In the genomic region with DNA sequence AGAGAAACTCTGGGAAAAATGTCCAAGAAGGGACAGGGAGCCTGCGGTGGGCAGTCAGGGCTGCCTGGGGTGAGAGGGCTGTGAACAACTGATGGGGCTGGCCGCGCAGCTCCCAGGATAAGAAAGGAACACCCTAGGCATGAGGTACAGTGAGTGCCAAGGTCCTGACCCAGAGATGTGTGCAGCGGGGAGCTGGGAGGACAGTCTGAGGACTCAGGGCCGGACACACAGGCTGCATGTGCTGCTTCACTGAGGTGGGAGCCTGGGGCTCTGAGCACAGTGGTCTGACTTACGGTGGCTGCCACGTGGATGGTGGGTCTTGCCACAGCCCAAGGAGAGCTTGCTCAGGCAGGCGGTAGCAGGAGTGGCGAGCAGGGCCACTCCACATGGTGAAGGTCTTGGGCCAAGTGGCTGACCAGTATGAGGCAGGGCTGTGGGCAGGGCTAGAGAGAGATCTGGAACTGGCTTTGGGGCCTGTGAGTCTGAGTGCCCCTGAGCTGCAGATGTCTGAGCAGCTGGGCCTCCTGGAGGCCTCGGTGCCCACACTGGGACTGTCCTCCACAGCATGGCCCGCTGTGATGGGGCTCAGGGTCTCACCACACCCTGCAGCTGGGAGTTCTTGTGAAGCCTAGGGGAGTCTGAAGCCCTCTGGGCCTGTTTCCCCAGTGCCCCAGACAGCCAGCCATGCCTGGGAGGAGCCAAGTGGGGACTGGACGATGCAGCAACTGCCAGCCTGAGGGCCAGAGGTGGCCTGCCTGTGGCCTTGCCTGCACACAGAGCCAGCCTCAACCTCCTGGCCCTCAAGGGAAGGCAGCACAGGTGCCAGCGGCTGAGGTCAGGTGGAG, we compare ENCODE assay signal across 1 cellular context.
TF ChIP-seq lines count a peak whose summit lies in the region.

No MANE protein-coding gene starts in this region.

TF ChIP-seq in H1, 55 proteins besides CTCF, POLR2A, EP300 and RAD21:
- TF ChIP-seq, protein P1, sequence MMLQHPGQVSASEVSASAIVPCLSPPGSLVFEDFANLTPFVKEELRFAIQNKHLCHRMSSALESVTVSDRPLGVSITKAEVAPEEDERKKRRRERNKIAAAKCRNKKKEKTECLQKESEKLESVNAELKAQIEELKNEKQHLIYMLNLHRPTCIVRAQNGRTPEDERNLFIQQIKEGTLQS (IDR thresholded peaks at IDR 0.05; ENCODE audit: insufficient read depth, low read depth, low read length): no peak
- no peak for TF ChIP-seq CBX5 (IDR thresholded peaks at IDR 0.05; ENCODE audit: low read depth, low read length)
- TF ChIP-seq, protein P2, sequence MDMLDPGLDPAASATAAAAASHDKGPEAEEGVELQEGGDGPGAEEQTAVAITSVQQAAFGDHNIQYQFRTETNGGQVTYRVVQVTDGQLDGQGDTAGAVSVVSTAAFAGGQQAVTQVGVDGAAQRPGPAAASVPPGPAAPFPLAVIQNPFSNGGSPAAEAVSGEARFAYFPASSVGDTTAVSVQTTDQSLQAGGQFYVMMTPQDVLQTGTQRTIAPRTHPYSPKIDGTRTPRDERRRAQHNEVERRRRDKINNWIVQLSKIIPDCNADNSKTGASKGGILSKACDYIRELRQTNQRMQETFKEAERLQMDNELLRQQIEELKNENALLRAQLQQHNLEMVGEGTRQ (IDR thresholded peaks at IDR 0.05; ENCODE audit: low read length): no peak
- TF ChIP-seq, protein P3, sequence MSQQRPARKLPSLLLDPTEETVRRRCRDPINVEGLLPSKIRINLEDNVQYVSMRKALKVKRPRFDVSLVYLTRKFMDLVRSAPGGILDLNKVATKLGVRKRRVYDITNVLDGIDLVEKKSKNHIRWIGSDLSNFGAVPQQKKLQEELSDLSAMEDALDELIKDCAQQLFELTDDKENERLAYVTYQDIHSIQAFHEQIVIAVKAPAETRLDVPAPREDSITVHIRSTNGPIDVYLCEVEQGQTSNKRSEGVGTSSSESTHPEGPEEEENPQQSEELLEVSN (IDR thresholded peaks at IDR 0.05): no peak
- TF ChIP-seq, protein P4, sequence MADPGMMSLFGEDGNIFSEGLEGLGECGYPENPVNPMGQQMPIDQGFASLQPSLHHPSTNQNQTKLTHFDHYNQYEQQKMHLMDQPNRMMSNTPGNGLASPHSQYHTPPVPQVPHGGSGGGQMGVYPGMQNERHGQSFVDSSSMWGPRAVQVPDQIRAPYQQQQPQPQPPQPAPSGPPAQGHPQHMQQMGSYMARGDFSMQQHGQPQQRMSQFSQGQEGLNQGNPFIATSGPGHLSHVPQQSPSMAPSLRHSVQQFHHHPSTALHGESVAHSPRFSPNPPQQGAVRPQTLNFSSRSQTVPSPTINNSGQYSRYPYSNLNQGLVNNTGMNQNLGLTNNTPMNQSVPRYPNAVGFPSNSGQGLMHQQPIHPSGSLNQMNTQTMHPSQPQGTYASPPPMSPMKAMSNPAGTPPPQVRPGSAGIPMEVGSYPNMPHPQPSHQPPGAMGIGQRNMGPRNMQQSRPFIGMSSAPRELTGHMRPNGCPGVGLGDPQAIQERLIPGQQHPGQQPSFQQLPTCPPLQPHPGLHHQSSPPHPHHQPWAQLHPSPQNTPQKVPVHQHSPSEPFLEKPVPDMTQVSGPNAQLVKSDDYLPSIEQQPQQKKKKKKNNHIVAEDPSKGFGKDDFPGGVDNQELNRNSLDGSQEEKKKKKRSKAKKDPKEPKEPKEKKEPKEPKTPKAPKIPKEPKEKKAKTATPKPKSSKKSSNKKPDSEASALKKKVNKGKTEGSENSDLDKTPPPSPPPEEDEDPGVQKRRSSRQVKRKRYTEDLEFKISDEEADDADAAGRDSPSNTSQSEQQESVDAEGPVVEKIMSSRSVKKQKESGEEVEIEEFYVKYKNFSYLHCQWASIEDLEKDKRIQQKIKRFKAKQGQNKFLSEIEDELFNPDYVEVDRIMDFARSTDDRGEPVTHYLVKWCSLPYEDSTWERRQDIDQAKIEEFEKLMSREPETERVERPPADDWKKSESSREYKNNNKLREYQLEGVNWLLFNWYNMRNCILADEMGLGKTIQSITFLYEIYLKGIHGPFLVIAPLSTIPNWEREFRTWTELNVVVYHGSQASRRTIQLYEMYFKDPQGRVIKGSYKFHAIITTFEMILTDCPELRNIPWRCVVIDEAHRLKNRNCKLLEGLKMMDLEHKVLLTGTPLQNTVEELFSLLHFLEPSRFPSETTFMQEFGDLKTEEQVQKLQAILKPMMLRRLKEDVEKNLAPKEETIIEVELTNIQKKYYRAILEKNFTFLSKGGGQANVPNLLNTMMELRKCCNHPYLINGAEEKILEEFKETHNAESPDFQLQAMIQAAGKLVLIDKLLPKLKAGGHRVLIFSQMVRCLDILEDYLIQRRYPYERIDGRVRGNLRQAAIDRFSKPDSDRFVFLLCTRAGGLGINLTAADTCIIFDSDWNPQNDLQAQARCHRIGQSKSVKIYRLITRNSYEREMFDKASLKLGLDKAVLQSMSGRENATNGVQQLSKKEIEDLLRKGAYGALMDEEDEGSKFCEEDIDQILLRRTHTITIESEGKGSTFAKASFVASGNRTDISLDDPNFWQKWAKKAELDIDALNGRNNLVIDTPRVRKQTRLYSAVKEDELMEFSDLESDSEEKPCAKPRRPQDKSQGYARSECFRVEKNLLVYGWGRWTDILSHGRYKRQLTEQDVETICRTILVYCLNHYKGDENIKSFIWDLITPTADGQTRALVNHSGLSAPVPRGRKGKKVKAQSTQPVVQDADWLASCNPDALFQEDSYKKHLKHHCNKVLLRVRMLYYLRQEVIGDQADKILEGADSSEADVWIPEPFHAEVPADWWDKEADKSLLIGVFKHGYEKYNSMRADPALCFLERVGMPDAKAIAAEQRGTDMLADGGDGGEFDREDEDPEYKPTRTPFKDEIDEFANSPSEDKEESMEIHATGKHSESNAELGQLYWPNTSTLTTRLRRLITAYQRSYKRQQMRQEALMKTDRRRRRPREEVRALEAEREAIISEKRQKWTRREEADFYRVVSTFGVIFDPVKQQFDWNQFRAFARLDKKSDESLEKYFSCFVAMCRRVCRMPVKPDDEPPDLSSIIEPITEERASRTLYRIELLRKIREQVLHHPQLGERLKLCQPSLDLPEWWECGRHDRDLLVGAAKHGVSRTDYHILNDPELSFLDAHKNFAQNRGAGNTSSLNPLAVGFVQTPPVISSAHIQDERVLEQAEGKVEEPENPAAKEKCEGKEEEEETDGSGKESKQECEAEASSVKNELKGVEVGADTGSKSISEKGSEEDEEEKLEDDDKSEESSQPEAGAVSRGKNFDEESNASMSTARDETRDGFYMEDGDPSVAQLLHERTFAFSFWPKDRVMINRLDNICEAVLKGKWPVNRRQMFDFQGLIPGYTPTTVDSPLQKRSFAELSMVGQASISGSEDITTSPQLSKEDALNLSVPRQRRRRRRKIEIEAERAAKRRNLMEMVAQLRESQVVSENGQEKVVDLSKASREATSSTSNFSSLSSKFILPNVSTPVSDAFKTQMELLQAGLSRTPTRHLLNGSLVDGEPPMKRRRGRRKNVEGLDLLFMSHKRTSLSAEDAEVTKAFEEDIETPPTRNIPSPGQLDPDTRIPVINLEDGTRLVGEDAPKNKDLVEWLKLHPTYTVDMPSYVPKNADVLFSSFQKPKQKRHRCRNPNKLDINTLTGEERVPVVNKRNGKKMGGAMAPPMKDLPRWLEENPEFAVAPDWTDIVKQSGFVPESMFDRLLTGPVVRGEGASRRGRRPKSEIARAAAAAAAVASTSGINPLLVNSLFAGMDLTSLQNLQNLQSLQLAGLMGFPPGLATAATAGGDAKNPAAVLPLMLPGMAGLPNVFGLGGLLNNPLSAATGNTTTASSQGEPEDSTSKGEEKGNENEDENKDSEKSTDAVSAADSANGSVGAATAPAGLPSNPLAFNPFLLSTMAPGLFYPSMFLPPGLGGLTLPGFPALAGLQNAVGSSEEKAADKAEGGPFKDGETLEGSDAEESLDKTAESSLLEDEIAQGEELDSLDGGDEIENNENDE (IDR thresholded peaks at IDR 0.05; ENCODE audit: insufficient replicate concordance, low read length): no peak
- no peak for TF ChIP-seq SP4 (IDR thresholded peaks at IDR 0.05; ENCODE audit: low read length)
- TF ChIP-seq EGR1 (IDR thresholded peaks at IDR 0.05; ENCODE audit: borderline replicate concordance, low read depth, low read length): no peak
- no peak for TF ChIP-seq RFX5 (IDR thresholded peaks at IDR 0.05; ENCODE audit: borderline replicate concordance, low read depth, low read length)
- TF ChIP-seq SIN3A (conservative IDR thresholded peaks at IDR 0.05 in 1 of 2, IDR thresholded peaks at IDR 0.05 in 1 of 2; ENCODE audit: low read depth in 1 of 2, low read length in 2 of 2): no peak
- no peak for TF ChIP-seq CHD1 (IDR thresholded peaks at IDR 0.05; ENCODE audit: low read depth, low read length)
- TF ChIP-seq ASH2L (IDR thresholded peaks at IDR 0.05; ENCODE audit: low read length): no peak
- TF ChIP-seq, protein P5, sequence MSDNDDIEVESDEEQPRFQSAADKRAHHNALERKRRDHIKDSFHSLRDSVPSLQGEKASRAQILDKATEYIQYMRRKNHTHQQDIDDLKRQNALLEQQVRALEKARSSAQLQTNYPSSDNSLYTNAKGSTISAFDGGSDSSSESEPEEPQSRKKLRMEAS (IDR thresholded peaks at IDR 0.05): no peak
- TF ChIP-seq TAF1 (IDR thresholded peaks at IDR 0.05; ENCODE audit: low read depth, low read length): no peak
- TF ChIP-seq SRF (IDR thresholded peaks at IDR 0.05; ENCODE audit: low read depth, low read length): no peak
TF ChIP-seq in H1: peak in this region for 0.
